1 cellular context compared by ENCODE assay signal in genomic region chr13:27383104-27383921, GRCh38.
TF ChIP-seq lines count a peak whose summit lies in the region.

No MANE protein-coding gene starts in this region.

TF ChIP-seq in HepG2, 621 proteins besides CTCF, POLR2A, EP300 and RAD21 (continued from another document and continues in another):
- TF ChIP-seq ZHX2 (IDR thresholded peaks at IDR 0.05; ENCODE audit: low read depth): no peak
- TF ChIP-seq ZHX2 (CRISPR knock-in tag; IDR thresholded peaks at IDR 0.05; ENCODE audit: borderline replicate concordance): no peak
- TF ChIP-seq THAP11 (CRISPR knock-in tag; IDR thresholded peaks at IDR 0.05): 0 out of 2 replicates have a peak, but pooled peaks have one; percentile 12
- TF ChIP-seq ZNF407 (CRISPR knock-in tag; IDR thresholded peaks at IDR 0.05; ENCODE audit: not compliant biosample characterization): no peak
- TF ChIP-seq FUBP1 (CRISPR knock-in tag; IDR thresholded peaks at IDR 0.05; ENCODE audit: borderline replicate concordance): no peak
- 0 out of 2 replicates have a peak, but pooled peaks have one; percentile 15 for TF ChIP-seq ZNF609 (CRISPR knock-in tag; IDR thresholded peaks at IDR 0.05; ENCODE audit: borderline replicate concordance)
- no peak for TF ChIP-seq ZEB1 (IDR thresholded peaks at IDR 0.05; ENCODE audit: insufficient replicate concordance, low read depth)
- TF ChIP-seq NFKBIZ (CRISPR knock-in tag; IDR thresholded peaks at IDR 0.05): no peak
- TF ChIP-seq PRDM15 (CRISPR knock-in tag; IDR thresholded peaks at IDR 0.05): no peak
- no peak for TF ChIP-seq PCBP2 (optimal IDR thresholded peaks at IDR 0.05; ENCODE audit: low read depth, low read length, poor library complexity, severe bottlenecking)
- no peak for TF ChIP-seq ZSCAN9 (CRISPR knock-in tag; IDR thresholded peaks at IDR 0.05; ENCODE audit: borderline replicate concordance)
- no peak for TF ChIP-seq STAT5B (CRISPR knock-in tag; IDR thresholded peaks at IDR 0.05)
- TF ChIP-seq ZSCAN12 (CRISPR knock-in tag; IDR thresholded peaks at IDR 0.05): no peak
- TF ChIP-seq GFI1 (CRISPR knock-in tag; IDR thresholded peaks at IDR 0.05; ENCODE audit: borderline replicate concordance): no peak
- no peak for TF ChIP-seq NCOA5 (CRISPR knock-in tag; IDR thresholded peaks at IDR 0.05)
- 0 out of 2 replicates have a peak, but pooled peaks have one; percentile 33 for TF ChIP-seq ZNF441 (CRISPR knock-in tag; IDR thresholded peaks at IDR 0.05; ENCODE audit: borderline replicate concordance)
- no peak for TF ChIP-seq ZBTB4 (CRISPR knock-in tag; IDR thresholded peaks at IDR 0.05; ENCODE audit: borderline replicate concordance)
- no peak; the same call in 1 of the 2 replicates for TF ChIP-seq MXD3 (CRISPR knock-in tag; IDR thresholded peaks at IDR 0.05)
- TF ChIP-seq ZNF562 (CRISPR knock-in tag; IDR thresholded peaks at IDR 0.05; ENCODE audit: borderline replicate concordance): no peak
